In genomic region chr15:68821898-68822380, GRCh38 we compare ENCODE assay signal across 1 cellular context.
TF ChIP-seq lines count a peak whose summit lies in the region.

No MANE protein-coding gene starts in this region.

TF ChIP-seq in IMR-90, 13 proteins besides CTCF, POLR2A, EP300 and RAD21:
- no peak for TF ChIP-seq ELK1 (IDR thresholded peaks at IDR 0.05; ENCODE audit: borderline replicate concordance, low read depth, low read length)
- no peak for TF ChIP-seq RFX5 (IDR thresholded peaks at IDR 0.05; ENCODE audit: low read depth, low read length)
- TF ChIP-seq CEBPB (IDR thresholded peaks at IDR 0.05; ENCODE audit: low read depth, low read length): peak; percentile 85
- TF ChIP-seq MXI1 (IDR thresholded peaks at IDR 0.05; ENCODE audit: borderline replicate concordance, low read depth, low read length): no peak
- TF ChIP-seq BHLHE40 (IDR thresholded peaks at IDR 0.05; ENCODE audit: low read depth, low read length): no peak
TF ChIP-seq in IMR-90: peak in this region for 1.
